In the genomic region with DNA sequence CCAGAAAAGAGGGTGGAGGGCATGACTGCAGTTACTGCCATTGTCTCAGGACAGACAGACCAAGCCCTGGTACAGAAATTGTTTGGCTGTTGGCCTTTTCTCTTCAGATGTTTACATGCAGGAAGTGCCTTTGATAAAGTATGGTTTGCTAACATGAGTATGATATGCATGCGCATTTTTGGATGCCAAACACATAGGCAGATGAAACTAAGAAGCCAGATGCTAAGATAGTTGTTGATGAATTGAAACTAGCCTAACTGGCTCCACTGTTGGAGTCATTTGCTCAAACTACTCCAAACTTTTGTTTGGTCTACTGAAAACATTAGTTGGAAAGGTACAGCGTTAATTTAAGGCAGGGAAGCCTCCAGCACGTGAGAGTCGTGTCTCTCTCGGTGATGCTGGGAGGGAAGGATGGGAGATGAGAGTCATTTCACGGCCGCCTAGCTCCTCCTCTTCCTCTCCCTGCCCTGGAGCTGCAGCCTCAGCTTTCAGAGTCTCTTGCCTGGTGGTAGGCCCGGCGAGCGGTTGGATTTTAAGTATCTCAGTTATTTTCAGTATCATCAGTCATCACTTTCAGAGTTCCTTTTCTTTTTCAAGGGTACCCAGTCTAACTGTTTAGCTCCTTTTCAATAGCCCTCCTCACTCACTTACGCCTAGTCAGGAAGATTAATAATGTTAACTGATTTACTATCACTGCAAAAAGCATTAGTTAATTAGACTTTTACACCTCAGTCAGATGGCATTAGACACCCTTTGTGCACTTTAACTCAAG, we compare ENCODE assay signal across 8 cellular contexts. TPM values are rescaled to one million over a fixed set of nuclear protein-coding genes. Genes with fewer than 3 reads are reported as not detected.
A peak's percentile ranks its signal among the peaks of the same experiment; 100 is the strongest.
DNase-seq lines count a peak whose midpoint lies in the region; ATAC-seq and TF ChIP-seq lines count a peak whose summit lies in the region.

No MANE protein-coding gene starts in this region.

- peak; percentile 74 for ATAC-seq in activated CD8-positive, alpha-beta T cell treated with anti-CD3 and anti-CD28 coated beads for 36 hours

- H3K4ac ChIP-seq in neuronal stem cell (ENCODE audit: low read length): no peak overlapping the region

- H3K4me1 Mint-ChIP-seq in activated CD8-positive, alpha-beta T cell treated with anti-CD3 and anti-CD28 coated beads for 36 hours (ENCODE audit: low read depth): peaks cover 80% of the 10 kb centered on the region

- H3K27me3 ChIP-seq in HAP-1 (ENCODE audit: low read depth) (no peaks in the 10 kb centered on the region), esophagus (ENCODE audit: control insufficient read depth in 1 of 2, insufficient read depth in 2 of 2, low read length in 2 of 2) (no peaks in the 10 kb centered on the region), neuronal stem cell (ENCODE audit: control insufficient read depth in 3 of 3, insufficient read depth in 3 of 3, low read depth in 1 of 3, low read length in 3 of 3) (peaks cover 0 to 3% (median 0%) of the 10 kb centered on the region in 3 experiments)

- H3K4me3 ChIP-seq in GM08714 (ENCODE audit: low read length): peak overlapping the region; percentile 10
- H3K4me3 ChIP-seq in HAP-1: no peak overlapping the region
- peak overlapping the region; percentile 28 for H3K4me3 ChIP-seq in NB4 (ENCODE audit: low read depth, low read length)
- no peak overlapping the region for H3K4me3 ChIP-seq in esophagus (ENCODE audit: low read depth in 1 of 2, low read length in 2 of 2)
- peak overlapping the region in 1 of 2 donors; percentile 18 for H3K4me3 ChIP-seq in neuronal stem cell (ENCODE audit: low read length in 2 of 2)

- H3K27ac ChIP-seq in esophagus (ENCODE audit: low read depth in 2 of 2, low read length in 1 of 2) (peak overlapping the region; percentile 79 to 87), neuronal stem cell (replicated peaks; ENCODE audit: low read length) (no peak overlapping the region)

- DNase-seq in HAP-1 (ENCODE audit: low spot score in 2 of 2) (peak; percentile 64 to 77), NB4 (ENCODE audit: low read depth) (peak; percentile 81), neuronal stem cell (ENCODE audit: low spot score) (no peak), ureter (ENCODE audit: low spot score) (peak; percentile 57), NCI-H524 (lab: John Stamatoyannopoulos, UW) (no peak)
- peak; percentile 86 for DNase-seq in activated CD8-positive, alpha-beta T cell treated with anti-CD3 and anti-CD28 coated beads for 36 hours

- H2BK5ac ChIP-seq in neuronal stem cell (ENCODE audit: low read length): no peak overlapping the region

- H3K4me1 ChIP-seq in HAP-1 (peaks cover 52% of the 10 kb centered on the region), esophagus (ENCODE audit: control insufficient read depth in 2 of 2, insufficient read depth in 2 of 2, low read length in 1 of 2) (peaks cover 10% of the 10 kb centered on the region in 2 donors), neuronal stem cell (ENCODE audit: control insufficient read depth in 2 of 2, insufficient read depth in 1 of 2, low read depth in 1 of 2, low read length in 2 of 2) (peaks cover 14 to 25% of the 10 kb centered on the region in 2 donors)

- peak overlapping the region; percentile 12 for H3K23ac ChIP-seq in neuronal stem cell (ENCODE audit: low read depth, low read length, poor library complexity)

- no peak overlapping the region for H4K8ac ChIP-seq in neuronal stem cell (ENCODE audit: low read depth, low read length)

- no peak overlapping the region for H3K9ac ChIP-seq in neuronal stem cell (ENCODE audit: low read depth, low read length, poor library complexity)

- H2AK5ac ChIP-seq in neuronal stem cell (ENCODE audit: low read depth, low read length): no peak overlapping the region

- peak overlapping the region; percentile 45 for H3K18ac ChIP-seq in neuronal stem cell (ENCODE audit: low read length)

- POLR2A ChIA-PET in activated CD8-positive, alpha-beta T cell treated with anti-CD3 and anti-CD28 coated beads for 36 hours (lab: Charles Lee): interaction anchor here (1.0 to 2.8 kb wide), 7 partner anchors 10 to 36 kb away, joined by 3 to 17 read pairs (median 6); a partner anchor contains a TSS

- peak overlapping the region; percentile 95 for H3K27ac Mint-ChIP-seq in activated CD8-positive, alpha-beta T cell treated with anti-CD3 and anti-CD28 coated beads for 36 hours

- no peak for TF ChIP-seq CTCF in NB4 (IDR thresholded peaks at IDR 0.05; ENCODE audit: low read depth, low read length)
- TF ChIP-seq CTCF in activated CD8-positive, alpha-beta T cell treated with anti-CD3 and anti-CD28 coated beads for 36 hours (IDR thresholded peaks at IDR 0.05): no peak

- H2AFZ ChIP-seq in neuronal stem cell (ENCODE audit: low read length): peak overlapping the region; percentile 63

- no peak overlapping the region for H2BK120ac ChIP-seq in neuronal stem cell (ENCODE audit: low read depth, low read length)

- H3K4me2 ChIP-seq in neuronal stem cell (ENCODE audit: insufficient read depth, low read length, poor library complexity, severe bottlenecking): no peak overlapping the region

- peaks cover 5% of the 10 kb centered on the region for H3K36me3 Mint-ChIP-seq in activated CD8-positive, alpha-beta T cell treated with anti-CD3 and anti-CD28 coated beads for 36 hours (ENCODE audit: low read depth)

- H3K36me3 ChIP-seq in HAP-1 (replicated peaks) (no peaks in the 10 kb centered on the region), esophagus (ENCODE audit: control insufficient read depth in 2 of 2, insufficient read depth in 2 of 2, low read length in 1 of 2) (peaks cover 0 to 2% of the 10 kb centered on the region in 2 donors), neuronal stem cell (replicated peaks in 1 of 2; ENCODE audit: control insufficient read depth in 2 of 2, insufficient read depth in 2 of 2, low read length in 2 of 2) (no peaks in the 10 kb centered on the region)

- H4K91ac ChIP-seq in neuronal stem cell (ENCODE audit: low read depth, low read length, poor library complexity): no peak overlapping the region

- TF ChIP-seq POLR2A in NB4 (IDR thresholded peaks at IDR 0.05; ENCODE audit: extremely low read depth, insufficient read length): peak; percentile 34

- H2BK12ac ChIP-seq in neuronal stem cell (ENCODE audit: low read length): no peak overlapping the region

- H3K79me1 ChIP-seq in neuronal stem cell (ENCODE audit: low read depth, low read length): no peaks in the 10 kb centered on the region

- no peaks in the 10 kb centered on the region for H3K9me3 ChIP-seq in HAP-1
- H3K9me3 ChIP-seq in esophagus (ENCODE audit: control insufficient read depth in 2 of 2, insufficient read depth in 1 of 2, low read depth in 1 of 2, low read length in 1 of 2): no peaks in the 10 kb centered on the region
- H3K9me3 ChIP-seq in neuronal stem cell (replicated peaks in 1 of 2; ENCODE audit: control insufficient read depth in 2 of 2, insufficient read depth in 1 of 2, low read depth in 1 of 2, low read length in 2 of 2): peaks cover 0 to 4% of the 10 kb centered on the region in 2 donors

- in situ Hi-C loops in HAP-1 (cut with MboI; ENCODE audit: low sequenced_read_pairs): no loop called here

- WGBS in esophagus, 2 donors: 13 to 19% methylated on average over 11 of the region's 11 CpGs
- WGBS in neuronal stem cell (ENCODE audit: extremely low coverage in 2 of 2, insufficient read length in 2 of 2, insufficient replicate concordance in 1 of 2), 2 donors: no CpG with 5 or more reads among the region's 11 CpGs

- CTCF ChIA-PET in activated CD8-positive, alpha-beta T cell treated with anti-CD3 and anti-CD28 coated beads for 36 hours (lab: Charles Lee): interaction anchor here (0.8 to 2.4 kb wide), 11 partner anchors 9 to 460 kb away, joined by 3 to 7 read pairs (median 4); a partner anchor contains a TSS

- intact Hi-C loops in activated CD8-positive, alpha-beta T cell treated with anti-CD3 and anti-CD28 coated beads for 36 hours (cut with micrococcal nuclease): loop anchor here (2.0 kb wide), 1 partner anchor 29 kb away; no protein-coding TSS in a partner anchor

- peak overlapping the region; percentile 61 for H3K4me3 Mint-ChIP-seq in activated CD8-positive, alpha-beta T cell treated with anti-CD3 and anti-CD28 coated beads for 36 hours

- no peaks in the 10 kb centered on the region for H3K27me3 Mint-ChIP-seq in activated CD8-positive, alpha-beta T cell treated with anti-CD3 and anti-CD28 coated beads for 36 hours

- H2BK15ac ChIP-seq in neuronal stem cell (ENCODE audit: low read length): no peak overlapping the region

- H3K14ac ChIP-seq in neuronal stem cell (ENCODE audit: low read length): no peak overlapping the region

- H3K9me3 Mint-ChIP-seq in activated CD8-positive, alpha-beta T cell treated with anti-CD3 and anti-CD28 coated beads for 36 hours: no peaks in the 10 kb centered on the region

RNA-seq across cellular contexts. Expression of a gene that starts 29.8 kb away (rescaled TPM):
- total RNA-seq in activated CD8-positive, alpha-beta T cell treated with anti-CD3 and anti-CD28 coated beads for 36 hours: 10 to 100 TPM; 18.7 to 19.7 TPM
- polyA plus RNA-seq in esophagus: 10 to 100 TPM; 13.0 to 19.7 TPM
- 5.7 TPM for polyA plus RNA-seq in neuronal stem cell (2013, experiment 1 of 2)
- polyA plus RNA-seq in neuronal stem cell (2013, experiment 2 of 2): 6.0 TPM
- total RNA-seq in ureter: 74.6 TPM

Comparison
In these comparisons a context has a peak if more than half of its experiments do, and no peak if none do; other contexts are left out.
1. H3K4me3 ChIP-seq: peak in GM08714 (single experiment) and NB4 (single experiment); none in HAP-1 (single experiment) and esophagus (0 of 2).
2. DNase-seq: peak in HAP-1 (2 of 2), NB4 (single experiment), activated CD8-positive, alpha-beta T cell treated with anti-CD3 and anti-CD28 coated beads for 36 hours (single experiment) and ureter (single experiment); none in neuronal stem cell (single experiment) and NCI-H524 (0 of 2).